ENCODE assay signal across 24 cellular contexts in the genomic region with DNA sequence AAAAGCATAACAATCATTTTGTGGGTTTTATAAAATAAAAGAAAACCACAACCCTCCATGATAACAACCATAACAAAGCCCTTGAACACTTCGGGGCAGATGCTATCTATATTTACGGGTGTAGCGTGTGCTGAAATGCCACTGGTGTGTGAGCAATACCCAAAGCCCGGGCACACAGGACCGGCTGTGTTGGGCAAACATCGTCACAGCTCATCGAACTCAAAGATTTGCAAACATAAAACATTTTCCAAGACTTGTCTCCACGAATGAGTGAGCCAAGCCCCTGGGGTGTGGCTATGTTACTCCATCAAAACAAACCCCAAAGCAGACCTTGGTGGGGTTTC.
DNase-seq lines count a peak whose midpoint lies in the region; ATAC-seq and TF ChIP-seq lines count a peak whose summit lies in the region.
"Had no signal": no experiment of that assay in that cellular context is flagged by ENCODE, and none has a peak within 500 bp of the region (broad histone marks: within the 10 kb centered on the region; RNA-seq: fewer than 3 reads in every experiment).

No MANE protein-coding gene starts in this region.

- no peaks in the 10 kb centered on the region for H3K36me3 Mint-ChIP-seq in activated CD4-positive, alpha-beta T cell treated with anti-CD3 and anti-CD28 coated beads for 36 hours (ENCODE audit: low read depth)
- peaks cover 4% of the 10 kb centered on the region for H3K36me3 Mint-ChIP-seq in activated CD4-positive, alpha-beta T cell treated with anti-CD3 and anti-CD28 coated beads, Interleukin-2, amount 10 ng/mL, durations not matched to agents 24 days and 14 days (ENCODE audit: low read depth)
- H3K36me3 Mint-ChIP-seq in T-cell, result peaks cover 4% of the 10 kb centered on the region
- peaks cover 0 to 7% (median 0%) of the 10 kb centered on the region in 3 donors for H3K36me3 Mint-ChIP-seq in naive thymus-derived CD8-positive, alpha-beta T cell

- no peak overlapping the region for H3K27ac Mint-ChIP-seq in activated CD4-positive, alpha-beta T cell treated with anti-CD3 and anti-CD28 coated beads for 36 hours
- H3K27ac Mint-ChIP-seq in activated CD4-positive, alpha-beta T cell treated with anti-CD3 and anti-CD28 coated beads, Interleukin-2, amount 10 ng/mL, durations not matched to agents 24 days and 14 days, result no peak overlapping the region
- peak overlapping the region; percentile 29 to 75 for H3K27ac Mint-ChIP-seq in T-cell
- peak overlapping the region in 5 of 10 donors; percentile 20 to 84 (median 44) for H3K27ac Mint-ChIP-seq in naive thymus-derived CD8-positive, alpha-beta T cell
- H3K27ac Mint-ChIP-seq: activated naive CD4-positive, alpha-beta T cell treated with anti-CD3 and anti-CD28 coated beads, Interleukin-2, amount 50 U/mL, for 24 hours had no signal

- DNase-seq in activated CD4-positive, alpha-beta T cell treated with anti-CD3 and anti-CD28 coated beads for 36 hours, result peak; percentile 10
- DNase-seq in activated CD4-positive, alpha-beta T cell treated with anti-CD3 and anti-CD28 coated beads, Interleukin-2, amount 10 ng/mL, durations not matched to agents 24 days and 14 days, result no peak
- DNase-seq in COLO668 (lab: John Stamatoyannopoulos, UW; ENCODE audit: unreplicated experiment) (peak; percentile 71), T-cell (peak in 3 of 34 experiments; percentile 4 to 12 (median 6)), COR-L47 (lab: John Stamatoyannopoulos, UW) (no peak), transverse colon (no peak)
- DNase-seq in naive thymus-derived CD8-positive, alpha-beta T cell, result peak in 3 of 10 donors; percentile 6 to 29 (median 26)
- DNase-seq: activated T-cell treated with anti-CD3 and anti-CD28 coated beads, Interleukin-2, amount 50 U/mL, for 48 hours; C1 segment of cervical spinal cord; caudate nucleus; DMS153; dorsolateral prefrontal cortex; head of caudate nucleus; left colon; NCI-H1048; NCI-H187 treated with DMSO at 0.1 percent for 48 hours; Peyer's patch; sigmoid colon; SK-N-SH; stimulated activated CD4-positive, alpha-beta T cell treated with anti-CD3 and anti-CD28 coated beads, Interleukin-15, amount 100 ng/mL, for 24 hours had no signal

- 72 to 92% methylated on average over 2 to 8 of the region's 8 CpGs for WGBS in transverse colon (ENCODE audit: low coverage in 1 of 2), 2 donors

- peaks cover 6% of the 10 kb centered on the region for H3K9me3 Mint-ChIP-seq in activated CD4-positive, alpha-beta T cell treated with anti-CD3 and anti-CD28 coated beads for 36 hours (ENCODE audit: low read depth)
- peaks cover 18% of the 10 kb centered on the region for H3K9me3 Mint-ChIP-seq in activated CD4-positive, alpha-beta T cell treated with anti-CD3 and anti-CD28 coated beads, Interleukin-2, amount 10 ng/mL, durations not matched to agents 24 days and 14 days
- peaks cover 0 to 17% (median 0%) of the 10 kb centered on the region in 3 donors for H3K9me3 Mint-ChIP-seq in T-cell
- H3K9me3 Mint-ChIP-seq in naive thymus-derived CD8-positive, alpha-beta T cell, result peaks cover 0 to 18% (median 4%) of the 10 kb centered on the region in 9 donors
- H3K9me3 Mint-ChIP-seq: activated naive CD4-positive, alpha-beta T cell treated with anti-CD3 and anti-CD28 coated beads, Interleukin-2, amount 50 U/mL, for 24 hours had no signal

- TF ChIP-seq EP300 in transverse colon (IDR thresholded peaks at IDR 0.05; ENCODE audit: low read depth), result no peak

- POLR2A ChIA-PET in activated CD4-positive, alpha-beta T cell treated with anti-CD3 and anti-CD28 coated beads for 36 hours (lab: Charles Lee), result no interaction called here
- POLR2A ChIA-PET in T-cell (lab: Charles Lee), result no interaction called here
- POLR2A ChIA-PET in naive thymus-derived CD8-positive, alpha-beta T cell (lab: Charles Lee), result interaction anchor here (1.7 to 1.9 kb wide), 2 partner anchors 10 to 14 kb away, joined by 3 to 9 read pairs; no protein-coding TSS in a partner anchor

- no peak overlapping the region for H3K4me3 ChIP-seq in transverse colon
- H3K4me3 ChIP-seq: ascending aorta, dorsolateral prefrontal cortex, Peyer's patch, sigmoid colon had no signal

- no peaks in the 10 kb centered on the region for H3K4me1 ChIP-seq in transverse colon
- H3K4me1 ChIP-seq: ascending aorta, parathyroid adenoma, Peyer's patch, sigmoid colon had no signal

- no peak overlapping the region for H3K4me3 Mint-ChIP-seq in activated CD4-positive, alpha-beta T cell treated with anti-CD3 and anti-CD28 coated beads for 36 hours
- no peak overlapping the region for H3K4me3 Mint-ChIP-seq in activated CD4-positive, alpha-beta T cell treated with anti-CD3 and anti-CD28 coated beads, Interleukin-2, amount 10 ng/mL, durations not matched to agents 24 days and 14 days
- H3K4me3 Mint-ChIP-seq in T-cell, result peak overlapping the region in 1 of 3 donors; percentile 36
- peak overlapping the region in 7 of 10 donors; percentile 15 to 48 (median 25) for H3K4me3 Mint-ChIP-seq in naive thymus-derived CD8-positive, alpha-beta T cell
- H3K4me3 Mint-ChIP-seq: activated naive CD4-positive, alpha-beta T cell treated with anti-CD3 and anti-CD28 coated beads, Interleukin-2, amount 50 U/mL, for 24 hours had no signal

- H3K9me3 ChIP-seq in transverse colon, result no peaks in the 10 kb centered on the region
- H3K9me3 ChIP-seq: ascending aorta, Peyer's patch, sigmoid colon, SK-N-SH had no signal

- in situ Hi-C loops in transverse colon (cut with MboI; ENCODE audit: low pct_ligation_motif_present in 1 of 4, low pct_unique_long_range_greater_than_20kb in 1 of 4, low sequenced_read_pairs in 3 of 4), result no loop called here

- no peaks in the 10 kb centered on the region for H3K36me3 ChIP-seq in transverse colon
- H3K36me3 ChIP-seq: ascending aorta, Peyer's patch, sigmoid colon had no signal

- TF ChIP-seq CTCF in transverse colon (IDR thresholded peaks at IDR 0.05), result no peak

- H3K27me3 Mint-ChIP-seq in activated CD4-positive, alpha-beta T cell treated with anti-CD3 and anti-CD28 coated beads for 36 hours, result peaks cover 2% of the 10 kb centered on the region
- peaks cover 10% of the 10 kb centered on the region for H3K27me3 Mint-ChIP-seq in activated CD4-positive, alpha-beta T cell treated with anti-CD3 and anti-CD28 coated beads, Interleukin-2, amount 10 ng/mL, durations not matched to agents 24 days and 14 days
- H3K27me3 Mint-ChIP-seq in T-cell, result peaks cover 0 to 2% of the 10 kb centered on the region in 2 donors
- H3K27me3 Mint-ChIP-seq in naive thymus-derived CD8-positive, alpha-beta T cell, result peaks cover 0 to 3% (median 0%) of the 10 kb centered on the region in 5 donors
- H3K27me3 Mint-ChIP-seq: activated naive CD4-positive, alpha-beta T cell treated with anti-CD3 and anti-CD28 coated beads, Interleukin-2, amount 50 U/mL, for 24 hours had no signal

- H3K27me3 ChIP-seq in transverse colon, result no peaks in the 10 kb centered on the region
- H3K27me3 ChIP-seq: ascending aorta, dorsolateral prefrontal cortex, Peyer's patch, sigmoid colon had no signal

- H3K27ac ChIP-seq in transverse colon, result no peak overlapping the region
- H3K27ac ChIP-seq: ascending aorta, dorsolateral prefrontal cortex, parathyroid adenoma, Peyer's patch, sigmoid colon had no signal

- no peak for ATAC-seq in activated CD4-positive, alpha-beta T cell treated with anti-CD3 and anti-CD28 coated beads for 36 hours
- ATAC-seq in T-cell (replicated peaks in 1 of 4) (peak in 3 of 4 experiments; percentile 65 to 83 (median 73)), GM18502 (IDR thresholded peaks at IDR 0.05; ENCODE audit: poor library complexity, unreplicated experiment) (no peak)
- ATAC-seq in naive thymus-derived CD8-positive, alpha-beta T cell, result peak; percentile 47 to 73
- ATAC-seq: left colon had no signal

- H3K4me1 Mint-ChIP-seq in activated CD4-positive, alpha-beta T cell treated with anti-CD3 and anti-CD28 coated beads for 36 hours, result peaks cover 29% of the 10 kb centered on the region
- H3K4me1 Mint-ChIP-seq in activated CD4-positive, alpha-beta T cell treated with anti-CD3 and anti-CD28 coated beads, Interleukin-2, amount 10 ng/mL, durations not matched to agents 24 days and 14 days, result no peaks in the 10 kb centered on the region
- H3K4me1 Mint-ChIP-seq in T-cell, result peaks cover 31 to 52% (median 44%) of the 10 kb centered on the region in 3 donors
- peaks cover 23 to 61% (median 50%) of the 10 kb centered on the region in 4 donors for H3K4me1 Mint-ChIP-seq in naive thymus-derived CD8-positive, alpha-beta T cell

- intact Hi-C loops in activated CD4-positive, alpha-beta T cell treated with anti-CD3 and anti-CD28 coated beads for 36 hours (cut with DNase I, micrococcal nuclease), result no loop called here
- intact Hi-C loops in activated CD4-positive, alpha-beta T cell treated with anti-CD3 and anti-CD28 coated beads, Interleukin-2, amount 10 ng/mL, durations not matched to agents 24 days and 14 days (cut with micrococcal nuclease), result no loop called here
- intact Hi-C loops in transverse colon (cut with DNase I; ENCODE audit: low total_unique reads), result no loop called here

- CTCF ChIA-PET in activated CD4-positive, alpha-beta T cell treated with anti-CD3 and anti-CD28 coated beads for 36 hours (lab: Charles Lee), result interaction anchor here (0.7 to 1.0 kb wide), 2 partner anchors 12 to 221 kb away, joined by 3 read pairs; no protein-coding TSS in a partner anchor
- CTCF ChIA-PET in T-cell (lab: Charles Lee), result interaction anchor here in 1 of 2 donors (0.6 kb wide), 1 partner anchor 124 kb away, joined by 3 read pairs; no protein-coding TSS in a partner anchor

- TF ChIP-seq POLR2A in transverse colon (IDR thresholded peaks at IDR 0.05), result no peak

Comparison
In these comparisons a context has a peak if more than half of its experiments do, and no peak if none do; other contexts are left out.
1. DNase-seq: peak in activated CD4-positive, alpha-beta T cell treated with anti-CD3 and anti-CD28 coated beads for 36 hours (single experiment) and COLO668 (single experiment); none in activated CD4-positive, alpha-beta T cell treated with anti-CD3 and anti-CD28 coated beads, Interleukin-2, amount 10 ng/mL, durations not matched to agents 24 days and 14 days (single experiment), COR-L47 (single experiment) and transverse colon (single experiment).
2. ATAC-seq: peak in T-cell (3 of 4) and naive thymus-derived CD8-positive, alpha-beta T cell (2 of 2); none in activated CD4-positive, alpha-beta T cell treated with anti-CD3 and anti-CD28 coated beads for 36 hours (single experiment) and GM18502 (single experiment).
3. H3K27ac Mint-ChIP-seq: peak in T-cell (2 of 2); none in activated CD4-positive, alpha-beta T cell treated with anti-CD3 and anti-CD28 coated beads for 36 hours (single experiment) and activated CD4-positive, alpha-beta T cell treated with anti-CD3 and anti-CD28 coated beads, Interleukin-2, amount 10 ng/mL, durations not matched to agents 24 days and 14 days (single experiment).
4. H3K4me3 Mint-ChIP-seq: peak in naive thymus-derived CD8-positive, alpha-beta T cell (7 of 10); none in activated CD4-positive, alpha-beta T cell treated with anti-CD3 and anti-CD28 coated beads for 36 hours (single experiment) and activated CD4-positive, alpha-beta T cell treated with anti-CD3 and anti-CD28 coated beads, Interleukin-2, amount 10 ng/mL, durations not matched to agents 24 days and 14 days (single experiment).